Comparison of ENCODE assay signal across 27 cellular contexts in the genomic region with DNA sequence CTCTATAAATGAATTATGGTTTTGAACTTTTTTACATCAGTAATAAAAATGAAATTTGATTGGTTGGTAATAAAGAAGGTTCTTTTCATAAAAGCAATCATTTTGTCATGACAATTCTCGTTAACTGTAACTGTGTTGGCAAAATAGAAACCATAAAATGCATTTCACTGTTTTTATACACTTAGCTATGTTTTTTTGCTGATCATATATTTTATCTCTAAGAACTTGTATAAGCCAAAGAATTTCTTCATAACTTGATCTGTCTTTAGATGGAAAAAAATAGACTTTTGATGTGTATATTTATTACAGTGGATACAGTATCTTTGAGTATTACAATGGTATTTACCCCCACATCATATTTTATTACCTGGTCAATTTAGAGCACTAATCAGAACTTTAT.
"Had no signal": no experiment of that assay in that cellular context is flagged by ENCODE, and none has a peak within 500 bp of the region (broad histone marks: within the 10 kb centered on the region; RNA-seq: fewer than 3 reads in every experiment).

No MANE protein-coding gene starts in this region.

- H3K36me3 ChIP-seq: esophagus muscularis mucosa, gastroesophageal sphincter, heart right ventricle, WERI-Rb-1 had no signal

- FAIRE-seq: astrocyte had no signal

- H3K4me3 ChIP-seq: esophagus muscularis mucosa, gastroesophageal sphincter, heart right ventricle had no signal

- DNase-seq: activated B cell treated with CpG ODN at 0.5 μM for 24 hours; activated CD4-positive, alpha-beta T cell treated with anti-CD3 and anti-CD28 coated beads for 48 hours; activated CD4-positive, alpha-beta T cell treated with anti-CD3 and anti-CD28 coated beads, Interleukin-2, amount 50 U/mL, for 1 hour; activated CD4-positive, alpha-beta T cell treated with anti-CD3 and anti-CD28 coated beads, Interleukin-2, amount 50 U/mL, for 48 hours; activated CD8-positive, alpha-beta memory T cell treated with anti-CD3 and anti-CD28 coated beads for 24 hours; activated CD8-positive, alpha-beta T cell treated with anti-CD3 and anti-CD28 coated beads for 36 hours; activated effector memory CD4-positive, alpha-beta T cell treated with Interleukin-2 at 50 U/mL for 16 hours; activated gamma-delta T cell treated with Interleukin-2 at 50 U/mL for 16 hours; activated naive CD4-positive, alpha-beta T cell treated with anti-CD3 and anti-CD28 coated beads, Interleukin-2, amount 50 U/mL, for 16 hours; activated naive CD4-positive, alpha-beta T cell treated with Interleukin-2 at 50 U/mL for 16 hours; activated T-cell treated with anti-CD3 and anti-CD28 coated beads, Interleukin-2, amount 50 U/mL, for 4 hours; amniotic stem cell; anterior cingulate cortex; caudate nucleus; cortex of kidney; dermis blood vessel endothelial cell; effector CD4-positive, alpha-beta T cell; effector memory CD8-positive, alpha-beta T cell; erythroblast; foreskin keratinocyte; heart right ventricle; T-helper 17 cell; T1000; WERI-Rb-1 had no signal

- H3K9me3 ChIP-seq: esophagus muscularis mucosa, gastroesophageal sphincter, heart right ventricle had no signal

- H3K27ac ChIP-seq: esophagus muscularis mucosa, foreskin keratinocyte, gastroesophageal sphincter, heart right ventricle, WERI-Rb-1 had no signal
